ENCODE assay signal across 20 cellular contexts in the genomic region with DNA sequence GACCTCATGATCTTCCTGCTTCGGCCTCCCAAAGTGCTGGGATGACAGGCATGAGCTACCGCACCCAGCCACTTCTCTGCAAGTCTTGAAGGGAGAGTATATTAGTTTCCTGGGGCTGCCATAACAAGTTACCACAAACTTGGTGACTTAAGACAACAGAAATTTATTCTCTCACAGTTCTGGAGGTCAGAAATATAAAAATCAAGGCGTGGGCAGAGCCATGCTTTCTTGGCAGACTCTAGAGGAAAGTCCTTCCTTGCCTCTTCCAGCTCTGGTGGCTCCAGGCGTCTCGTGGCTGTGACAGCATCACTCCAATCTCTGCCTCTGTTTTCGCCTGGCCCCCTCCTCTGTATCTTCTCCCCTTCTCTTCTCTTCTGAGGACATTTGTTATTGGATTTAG.
"Had no signal": no experiment of that assay in that cellular context is flagged by ENCODE, and none has a peak within 500 bp of the region (broad histone marks: within the 10 kb centered on the region; RNA-seq: fewer than 3 reads in every experiment).

No MANE protein-coding gene starts in this region.

- H3K4me2 ChIP-seq: neural progenitor cell had no signal

- H3K4me3 Mint-ChIP-seq: natural killer cell treated with Interleukin-12 subunit alpha and Interleukin-12 subunit beta and Interleukin-15 and Interleukin-18, amount 100 ng/mL, for 72 hours; neural progenitor cell; stimulated activated naive B cell treated with anti-CD40 and anti-IgM and Interleukin-4, amounts not matched to agents 10 μg/mL and 1 μg/mL and 100 μg/mL, for 72 hours; stimulated activated naive CD8-positive, alpha-beta T cell treated with anti-CD3 and anti-CD28 coated beads, Interleukin-15, amount 100 ng/mL, for 72 hours had no signal

- H3K27ac ChIP-seq: colonic mucosa, heart left ventricle, neural progenitor cell, pancreas, testis had no signal

- H3K36me3 Mint-ChIP-seq: natural killer cell treated with Interleukin-12 subunit alpha and Interleukin-12 subunit beta and Interleukin-15 and Interleukin-18, amount 100 ng/mL, for 72 hours; stimulated activated naive B cell treated with anti-CD40 and anti-IgM and Interleukin-4, amounts not matched to agents 10 μg/mL and 1 μg/mL and 100 μg/mL, for 72 hours had no signal

- H3K9ac ChIP-seq: neural progenitor cell had no signal

- H3K4me1 Mint-ChIP-seq: stimulated activated naive B cell treated with anti-CD40 and anti-IgM and Interleukin-4, amounts not matched to agents 10 μg/mL and 1 μg/mL and 100 μg/mL, for 72 hours; stimulated activated naive CD8-positive, alpha-beta T cell treated with anti-CD3 and anti-CD28 coated beads, Interleukin-15, amount 100 ng/mL, for 72 hours had no signal

- H3K9me3 ChIP-seq: colonic mucosa, heart left ventricle, mucosa of descending colon, pancreas, testis had no signal

- H3K27ac Mint-ChIP-seq: natural killer cell treated with Interleukin-12 subunit alpha and Interleukin-12 subunit beta and Interleukin-15 and Interleukin-18, amount 100 ng/mL, for 72 hours; neural progenitor cell; progenitor cell of endocrine pancreas; stimulated activated naive B cell treated with anti-CD40 and anti-IgM and Interleukin-4, amounts not matched to agents 10 μg/mL and 1 μg/mL and 100 μg/mL, for 72 hours had no signal

- H3K4me1 ChIP-seq: colonic mucosa, pancreas, testis had no signal

- H2AFZ ChIP-seq: neural progenitor cell had no signal

- H3K9me3 Mint-ChIP-seq: natural killer cell treated with Interleukin-12 subunit alpha and Interleukin-12 subunit beta and Interleukin-15 and Interleukin-18, amount 100 ng/mL, for 72 hours had no signal

- DNase-seq: colonic mucosa; dermis blood vessel endothelial cell; foreskin melanocyte; heart left ventricle; hippocampal formation; kidney glomerular epithelial cell; mammary epithelial cell; mucosa of descending colon; nucleus accumbens; pancreas; right cardiac atrium; stimulated activated CD4-positive, alpha-beta T cell treated with anti-CD3 and anti-CD28 coated beads, Interleukin-1b, Interleukin-23, amount 100 ng/mL, for 48 hours; stimulated activated CD4-positive, alpha-beta T cell treated with anti-CD3 and anti-CD28 coated beads, Interleukin-4, amount 100 ng/mL, for 4 hours; stimulated activated naive B cell treated with anti-CD40 and anti-IgM and Interleukin-4, amounts not matched to agents 10 μg/mL and 1 μg/mL and 100 μg/mL, for 72 hours; stimulated activated naive CD8-positive, alpha-beta T cell treated with anti-CD3 and anti-CD28 coated beads, Interleukin-15, amount 100 ng/mL, for 72 hours; testis; trophoblast cell had no signal

- H3K27me3 ChIP-seq: colonic mucosa, heart left ventricle, neural progenitor cell, pancreas, testis had no signal

- H3K36me3 ChIP-seq: colonic mucosa, heart left ventricle, neural progenitor cell, pancreas had no signal

- H3K4me3 ChIP-seq: colonic mucosa, heart left ventricle, mucosa of descending colon, neural progenitor cell, pancreas, testis had no signal
